Comparison of ENCODE assay signal across 9 cellular contexts in the genomic region with DNA sequence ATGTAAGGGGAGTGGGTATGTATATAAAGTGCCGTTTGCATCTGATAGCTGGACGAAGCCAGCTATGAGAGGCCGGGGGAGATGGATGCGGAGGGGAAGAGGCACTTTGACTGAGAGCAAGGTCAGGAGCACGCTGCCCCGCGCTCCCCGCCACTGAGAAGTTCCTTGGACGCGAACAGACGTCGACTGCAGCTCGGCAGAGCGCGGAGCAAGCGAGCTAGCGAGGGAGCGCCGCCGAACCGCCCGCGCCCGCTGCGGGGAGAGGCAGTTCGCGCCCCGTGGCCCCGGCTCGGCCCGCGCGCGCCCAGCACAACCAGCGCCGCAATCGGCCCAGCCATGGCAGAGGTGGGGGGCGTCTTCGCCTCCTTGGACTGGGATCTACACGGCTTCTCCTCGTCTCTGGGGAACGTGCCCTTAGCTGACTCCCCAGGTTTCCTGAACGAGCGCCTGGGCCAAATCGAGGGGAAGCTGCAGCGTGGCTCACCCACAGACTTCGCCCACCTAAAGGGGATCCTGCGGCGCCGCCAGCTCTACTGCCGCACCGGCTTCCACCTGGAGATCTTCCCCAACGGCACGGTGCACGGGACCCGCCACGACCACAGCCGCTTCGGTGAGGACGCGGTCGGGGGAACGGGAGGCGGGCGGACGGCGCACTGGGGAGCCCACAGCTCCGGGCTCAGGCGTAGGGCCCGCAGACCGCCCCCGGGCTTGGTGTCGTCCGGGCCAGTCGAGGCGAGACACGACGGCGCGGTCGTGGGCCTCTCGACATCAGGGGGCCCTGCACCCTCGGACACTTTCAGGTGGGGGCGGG. TPM values are rescaled to one million over a fixed set of nuclear protein-coding genes. Genes with fewer than 3 reads are reported as not detected.
DNase-seq lines count a peak whose midpoint lies in the region; TF ChIP-seq lines count a peak whose summit lies in the region.
"Had no signal": no experiment of that assay in that cellular context is flagged by ENCODE, and none has a peak within 500 bp of the region (broad histone marks: within the 10 kb centered on the region; RNA-seq: fewer than 3 reads in every experiment).

TSS of gene FGF16 (plus strand) at position 51 of the 811 bp plus-strand sequence. CDS start at position 337, 286 bp downstream.

- peak within 1 kb of the TSS; percentile 25 for H3K4me3 ChIP-seq in ectodermal cell (ENCODE audit: insufficient read depth, low read depth, low read length)
- H3K4me3 ChIP-seq in muscle layer of duodenum (ENCODE audit: low read depth in 1 of 2, low read length in 2 of 2): peak within 1 kb of the TSS; percentile 33 to 56
- H3K4me3 ChIP-seq in vagina: peak within 1 kb of the TSS; percentile 27 to 38

- intact Hi-C loops in vagina (cut with DNase I): no loop called here

- H3K4me1 ChIP-seq in ectodermal cell (ENCODE audit: control insufficient read depth, insufficient read depth, low read length): no peaks in the 10 kb centered on the region
- peaks cover 0 to 14% of the 10 kb centered on the region in 2 donors for H3K4me1 ChIP-seq in muscle layer of duodenum (ENCODE audit: control insufficient read depth in 1 of 2, insufficient read depth in 2 of 2, low read length in 2 of 2)
- peaks cover 5% of the 10 kb centered on the region for H3K4me1 ChIP-seq in vagina

- H3K36me3 ChIP-seq in ectodermal cell (ENCODE audit: control insufficient read depth, insufficient read depth, low read length) (no peaks in the 10 kb centered on the region), muscle layer of duodenum (ENCODE audit: control insufficient read depth in 1 of 2, insufficient read depth in 2 of 2, low read length in 2 of 2) (no peaks in the 10 kb centered on the region), vagina (no peaks in the 10 kb centered on the region)

- TF ChIP-seq POLR2A in vagina (IDR thresholded peaks at IDR 0.05): no peak

- TF ChIP-seq CTCF in vagina (IDR thresholded peaks at IDR 0.05): no peak

- peak; percentile 63 for DNase-seq in activated effector memory CD4-positive, alpha-beta T cell treated with anti-CD3 and anti-CD28 coated beads, Interleukin-2, amount 50 U/mL, for 16 hours
- no peak for DNase-seq in activated effector memory CD4-positive, alpha-beta T cell treated with Interleukin-2 at 50 U/mL for 16 hours
- no peak for DNase-seq in vagina (ENCODE audit: extremely low spot score in 2 of 2)
- no peak for DNase-seq in putamen (ENCODE audit: low spot score)
- DNase-seq in cortex of kidney (lab: John Stamatoyannopoulos, UW): no peak
- DNase-seq in NCI-H526 (lab: John Stamatoyannopoulos, UW): no peak

- H3K27ac ChIP-seq in ectodermal cell (ENCODE audit: insufficient read depth, low read depth, low read length, poor library complexity, severe bottlenecking): no peak within 1 kb of the TSS
- H3K27ac ChIP-seq in muscle layer of duodenum (ENCODE audit: low read length): no peak within 1 kb of the TSS
- H3K27ac ChIP-seq in vagina: no peak within 1 kb of the TSS

- H3K9me3 ChIP-seq in ectodermal cell (ENCODE audit: control insufficient read depth, low read length): no peaks in the 10 kb centered on the region
- no peaks in the 10 kb centered on the region for H3K9me3 ChIP-seq in muscle layer of duodenum (ENCODE audit: control insufficient read depth in 1 of 2, low read length in 2 of 2)
- H3K9me3 ChIP-seq in vagina: no peaks in the 10 kb centered on the region

- WGBS in ectodermal cell, 2 experiments: 8 to 9% methylated on average over 84 of the region's 84 CpGs

- peaks cover 36% of the 10 kb centered on the region for H3K27me3 ChIP-seq in ectodermal cell (ENCODE audit: control insufficient read depth, insufficient read depth, low read length, poor library complexity, severe bottlenecking)
- no peaks in the 10 kb centered on the region for H3K27me3 ChIP-seq in muscle layer of duodenum (ENCODE audit: low read depth, low read length)
- no peaks in the 10 kb centered on the region for H3K27me3 ChIP-seq in vagina

RNA-seq across cellular contexts. Expression of gene FGF16, which starts in this region (rescaled TPM):
- polyA plus RNA-seq in ectodermal cell (2013, experiment 1 of 4): not detected
- polyA plus RNA-seq in ectodermal cell (2013, experiment 2 of 4): 0.11 TPM
- polyA plus RNA-seq in ectodermal cell (2013, experiment 3 of 4): not detected
- not detected for polyA plus RNA-seq in ectodermal cell (2013, experiment 4 of 4)
- not detected for total RNA-seq in vagina
- total RNA-seq: HT-29 had no signal
